In genomic region chr22:38017272-38017920, GRCh38 we compare ENCODE assay signal across 11 cellular contexts. TPM values are rescaled to one million over a fixed set of nuclear protein-coding genes. Genes with fewer than 3 reads are reported as not detected.
DNase-seq lines count a peak whose midpoint lies in the region; ATAC-seq and TF ChIP-seq lines count a peak whose summit lies in the region.
"Had no signal": no experiment of that assay in that cellular context is flagged by ENCODE, and none has a peak within 500 bp of the region (broad histone marks: within the 10 kb centered on the region; RNA-seq: fewer than 3 reads in every experiment).

No MANE protein-coding gene starts in this region.

- no peaks in the 10 kb centered on the region for H3K9me3 Mint-ChIP-seq in Calu3 (ENCODE audit: low read depth, unreplicated experiment)
- no peaks in the 10 kb centered on the region for H3K9me3 Mint-ChIP-seq in naive thymus-derived CD8-positive, alpha-beta T cell
- H3K9me3 Mint-ChIP-seq: memory B cell had no signal

- CTCF ChIA-PET in Calu3 (lab: Charles Lee), result interaction anchor here (0.6 to 1.2 kb wide), 6 partner anchors 9 to 374 kb away, joined by 3 to 4 read pairs (median 3); partner anchors contain the start of gene PICK1

- POLR2A ChIA-PET in naive thymus-derived CD8-positive, alpha-beta T cell (lab: Charles Lee), result no interaction called here

- H3K79me2 ChIP-seq in osteoblast (ENCODE audit: insufficient read depth, low read length), result no peaks in the 10 kb centered on the region

- no peak overlapping the region for H3K4me2 ChIP-seq in osteoblast (ENCODE audit: insufficient read depth, low read length)

- H3K27ac Mint-ChIP-seq in Calu3 (ENCODE audit: unreplicated experiment), result no peak overlapping the region
- H3K27ac Mint-ChIP-seq in naive thymus-derived CD8-positive, alpha-beta T cell, result peak overlapping the region in 1 of 10 donors; percentile 12
- H3K27ac Mint-ChIP-seq: memory B cell had no signal

- TF ChIP-seq CTCF in Calu3 (IDR thresholded peaks at IDR 0.05; ENCODE audit: unreplicated experiment) (no peak), fibroblast of villous mesenchyme (IDR thresholded peaks at IDR 0.05; ENCODE audit: insufficient read depth, low read depth, low read length) (no peak), osteoblast (IDR thresholded peaks at IDR 0.05; ENCODE audit: extremely low read depth, low read depth, low read length) (no peak)

- no peak overlapping the region for H3K4me3 Mint-ChIP-seq in Calu3 (ENCODE audit: low read depth, unreplicated experiment)
- no peak overlapping the region for H3K4me3 Mint-ChIP-seq in naive thymus-derived CD8-positive, alpha-beta T cell
- H3K4me3 Mint-ChIP-seq: memory B cell had no signal

- H3K4me1 Mint-ChIP-seq in Calu3 (ENCODE audit: low read depth, unreplicated experiment), result peaks cover 29% of the 10 kb centered on the region
- peaks cover 0 to 9% (median 2%) of the 10 kb centered on the region in 4 donors for H3K4me1 Mint-ChIP-seq in naive thymus-derived CD8-positive, alpha-beta T cell
- H3K4me1 Mint-ChIP-seq: memory B cell had no signal

- peaks cover 13% of the 10 kb centered on the region for H3K4me1 ChIP-seq in osteoblast (ENCODE audit: insufficient read depth, low read length)

- H3K27me3 Mint-ChIP-seq in Calu3 (ENCODE audit: unreplicated experiment), result no peaks in the 10 kb centered on the region
- H3K27me3 Mint-ChIP-seq in naive thymus-derived CD8-positive, alpha-beta T cell, result no peaks in the 10 kb centered on the region

- no peak overlapping the region for H3K27ac ChIP-seq in osteoblast (ENCODE audit: low read depth, low read length)
- H3K27ac ChIP-seq: thoracic aorta had no signal

- no peak for ATAC-seq in naive thymus-derived CD8-positive, alpha-beta T cell
- no peak for ATAC-seq in HG02870 (IDR thresholded peaks at IDR 0.05; ENCODE audit: unreplicated experiment)

- intact Hi-C loops in Calu3 (cut with micrococcal nuclease; ENCODE audit: unreplicated experiment), result loop anchor here (1.0 kb wide), 1 partner anchor 17 kb away; no protein-coding TSS in a partner anchor

- no peaks in the 10 kb centered on the region for H4K20me1 ChIP-seq in osteoblast (ENCODE audit: insufficient read depth, low read length)

- BruUV-seq in Calu3 (replicated peaks; lab: Mats Ljungman, UMichigan), result no TSS peak

- DNase-seq in Calu3, result peak; percentile 72
- DNase-seq in UCSD-AML1 (lab: John Stamatoyannopoulos, UW; ENCODE audit: unreplicated experiment), result peak; percentile 64
- DNase-seq in fibroblast of villous mesenchyme (ENCODE audit: low read depth), result peak; percentile 53
- peak; percentile 91 for DNase-seq in osteoblast (ENCODE audit: insufficient read length, low spot score, missing footprints)
- no peak for DNase-seq in naive thymus-derived CD8-positive, alpha-beta T cell
- DNase-seq in SW480 (ENCODE audit: low spot score), result no peak
- no peak for DNase-seq in SIG-M5 treated with dmso at 0.1 percent for 504 hours (lab: John Stamatoyannopoulos, UW; ENCODE audit: unreplicated experiment)

- no peaks in the 10 kb centered on the region for H3K9me3 ChIP-seq in osteoblast (ENCODE audit: low read depth, low read length)
- H3K9me3 ChIP-seq: thoracic aorta had no signal

- H3K36me3 ChIP-seq in osteoblast (ENCODE audit: insufficient read depth, low read length), result no peaks in the 10 kb centered on the region
- H3K36me3 ChIP-seq: thoracic aorta had no signal

- H3K36me3 Mint-ChIP-seq in Calu3 (ENCODE audit: insufficient read depth, unreplicated experiment), result peaks cover 3% of the 10 kb centered on the region
- no peaks in the 10 kb centered on the region for H3K36me3 Mint-ChIP-seq in naive thymus-derived CD8-positive, alpha-beta T cell
- H3K36me3 Mint-ChIP-seq: memory B cell had no signal

- no peaks in the 10 kb centered on the region for H3K27me3 ChIP-seq in osteoblast (ENCODE audit: insufficient read depth, low read length)

- no peak overlapping the region for H2AFZ ChIP-seq in osteoblast (ENCODE audit: low read length)

- H3K4me3 ChIP-seq in fibroblast of villous mesenchyme (ENCODE audit: low read depth, low read length) (no peak overlapping the region), osteoblast (ENCODE audit: insufficient read depth, low read length) (no peak overlapping the region)

RNA-seq across cellular contexts. Expression of gene SOX10, which starts 33.0 kb away (rescaled TPM):
- not detected in 2 replicates for total RNA-seq in Calu3 (2022)
- total RNA-seq in fibroblast of villous mesenchyme, result not detected in 2 replicates
- not detected in 2 replicates for total RNA-seq in osteoblast
- total RNA-seq in naive thymus-derived CD8-positive, alpha-beta T cell, result not detected
- polyA plus RNA-seq in naive thymus-derived CD8-positive, alpha-beta T cell, result not detected
- total RNA-seq: activated CD8-positive, alpha-beta memory T cell treated with anti-CD3 and anti-CD28 coated beads for 36 hours had no signal

RNA-seq across cellular contexts. Expression of gene PICK1, which starts 39.8 kb away (rescaled TPM):
- total RNA-seq in Calu3 (2022), result 54.2 and 58.3 TPM in 2 replicates
- total RNA-seq in fibroblast of villous mesenchyme, result 14.2 TPM in 2 replicates
- total RNA-seq in osteoblast, result 14.4 and 15.6 TPM in 2 replicates
- 10 to 100 TPM; 24.1 to 28.8 TPM for total RNA-seq in naive thymus-derived CD8-positive, alpha-beta T cell
- 1 to 10 TPM; 4.5 to 7.7 (median 6.6) TPM for polyA plus RNA-seq in naive thymus-derived CD8-positive, alpha-beta T cell

Comparison
In these comparisons a context has a peak if more than half of its experiments do, and no peak if none do; other contexts are left out.
1. DNase-seq: peak in Calu3 (single experiment), UCSD-AML1 (single experiment), fibroblast of villous mesenchyme (single experiment) and osteoblast (single experiment); none in naive thymus-derived CD8-positive, alpha-beta T cell (0 of 10), SW480 (single experiment) and SIG-M5 treated with dmso at 0.1 percent for 504 hours (single experiment).